In the genomic region with DNA sequence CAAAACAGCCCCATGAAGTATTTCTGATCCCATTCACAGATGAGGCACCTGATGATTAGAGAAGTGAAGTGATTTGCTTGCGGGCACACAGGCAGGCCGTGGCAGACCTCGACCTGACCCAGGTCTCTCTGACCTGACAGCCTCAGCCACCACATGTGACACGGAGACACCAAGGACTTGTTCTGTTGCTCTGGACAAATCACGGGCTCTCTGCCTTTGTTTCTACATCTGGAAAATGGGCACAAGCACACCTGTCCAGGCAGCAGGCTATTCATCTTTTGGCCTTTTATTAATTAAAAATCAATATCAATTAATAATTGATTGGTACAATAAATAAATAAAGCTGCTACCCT, we compare ENCODE assay signal across 9 cellular contexts. TPM values are rescaled to one million over a fixed set of nuclear protein-coding genes. Genes with fewer than 3 reads are reported as not detected.
DNase-seq lines count a peak whose midpoint lies in the region; ATAC-seq, FAIRE-seq and TF ChIP-seq lines count a peak whose summit lies in the region.
"Had no signal": no experiment of that assay in that cellular context is flagged by ENCODE, and none has a peak within 500 bp of the region (broad histone marks: within the 10 kb centered on the region; RNA-seq: fewer than 3 reads in every experiment).

No MANE protein-coding gene starts in this region.

- ATAC-seq in A549 (no peak), GM21381 (IDR thresholded peaks at IDR 0.05; ENCODE audit: unreplicated experiment) (no peak), HG02798 (IDR thresholded peaks at IDR 0.05; ENCODE audit: poor library complexity, unreplicated experiment) (no peak)

- TF ChIP-seq RAD21 in A549 (conservative IDR thresholded peaks at IDR 0.05 in 1 of 2, IDR thresholded peaks at IDR 0.05 in 1 of 2) = no peak

- H3K4me1 ChIP-seq in A549 (peaks cover 71% of the 10 kb centered on the region), adipocyte (ENCODE audit: control insufficient read depth, insufficient read depth, low read length) (peaks cover 68% of the 10 kb centered on the region), mucosa of stomach (ENCODE audit: control insufficient read depth, insufficient read depth, low read length) (peaks cover 75% of the 10 kb centered on the region)

- H3K27me3 ChIP-seq in adipocyte (replicated peaks; ENCODE audit: control insufficient read depth, insufficient read depth, low read length) (no peaks in the 10 kb centered on the region), mucosa of stomach (ENCODE audit: control insufficient read depth, insufficient read depth, low read length) (no peaks in the 10 kb centered on the region)

- peak overlapping the region; percentile 91 to 92 for H3K27ac ChIP-seq in A549

- TF ChIP-seq EP300 in A549 (IDR thresholded peaks at IDR 0.05) = no peak

- no peak for DNase-seq in A549 (ENCODE audit: low read depth in 1 of 2, low spot score in 1 of 2)
- DNase-seq in GM18507 (ENCODE audit: extremely low spot score, insufficient read length, low read depth) = no peak
- no peak for DNase-seq in adipocyte (ENCODE audit: low read depth)
- DNase-seq in HEK293T (ENCODE audit: extremely low spot score) = no peak
- DNase-seq in COLO668 (lab: John Stamatoyannopoulos, UW; ENCODE audit: unreplicated experiment) = no peak
- DNase-seq: stimulated activated CD4-positive, alpha-beta T cell treated with anti-CD3 and anti-CD28 coated beads, Interleukin-1b, Interleukin-23, amount 100 ng/mL, for 48 hours had no signal

- CTCF ChIA-PET in A549 (lab: Yijun Ruan, JAX) (interaction anchor here (0.5 to 39.8 kb wide), 15 partner anchors 12 to 164 kb away, joined by 3 to 640 read pairs (median 5); no protein-coding TSS in a partner anchor), HEK293T (lab: Yijun Ruan, JAX) (interaction anchor here (1.1 kb wide), 1 partner anchor 30 kb away, joined by 3 read pairs; no protein-coding TSS in a partner anchor)

- no peak for FAIRE-seq in A549 (lab: Jason Lieb, UNC)
- FAIRE-seq in GM18507 (lab: Jason Lieb, UNC) = peak; percentile 63

- WGBS in A549 (ENCODE audit: missing lambda C conversion rate) = 39% methylated on average over 5 of the region's 5 CpGs

- no peak for TF ChIP-seq CTCF in A549 (IDR thresholded peaks at IDR 0.05)

- no peak for TF ChIP-seq POLR2A in A549 (IDR thresholded peaks at IDR 0.05; ENCODE audit: low read length)

- POLR2A ChIA-PET in A549 (lab: Yijun Ruan, JAX) = interaction anchor here (1.1 kb wide), 1 partner anchor 53 kb away, joined by 3 read pairs; no protein-coding TSS in a partner anchor
- POLR2A ChIA-PET in HEK293T (lab: Yijun Ruan, JAX) = interaction anchor here (1.2 to 2.2 kb wide), 2 partner anchors 59 kb away, joined by 3 to 4 read pairs; no protein-coding TSS in a partner anchor

- peak overlapping the region; percentile 80 for H3K4me2 ChIP-seq in A549

- H3K9me3 ChIP-seq in A549 (no peaks in the 10 kb centered on the region), adipocyte (ENCODE audit: control insufficient read depth, low read length) (no peaks in the 10 kb centered on the region), mucosa of stomach (ENCODE audit: control insufficient read depth, low read length) (no peaks in the 10 kb centered on the region)

- H3K36me3 ChIP-seq in adipocyte (ENCODE audit: control insufficient read depth, insufficient read depth, low read length, severe bottlenecking) (no peaks in the 10 kb centered on the region), mucosa of stomach (ENCODE audit: control insufficient read depth, insufficient read depth, low read length) (no peaks in the 10 kb centered on the region)

- H3K4me3 ChIP-seq in A549 (peak overlapping the region; percentile 69), adipocyte (ENCODE audit: low read length) (no peak overlapping the region), mucosa of stomach (ENCODE audit: low read length) (no peak overlapping the region)

- H3K9ac ChIP-seq in adipocyte (ENCODE audit: low read length) (peak overlapping the region; percentile 89), mucosa of stomach (ENCODE audit: low read length) (peak overlapping the region; percentile 55)

TF ChIP-seq in A549, 52 proteins besides CTCF, POLR2A, EP300 and RAD21:
- TF ChIP-seq, protein P1, sequence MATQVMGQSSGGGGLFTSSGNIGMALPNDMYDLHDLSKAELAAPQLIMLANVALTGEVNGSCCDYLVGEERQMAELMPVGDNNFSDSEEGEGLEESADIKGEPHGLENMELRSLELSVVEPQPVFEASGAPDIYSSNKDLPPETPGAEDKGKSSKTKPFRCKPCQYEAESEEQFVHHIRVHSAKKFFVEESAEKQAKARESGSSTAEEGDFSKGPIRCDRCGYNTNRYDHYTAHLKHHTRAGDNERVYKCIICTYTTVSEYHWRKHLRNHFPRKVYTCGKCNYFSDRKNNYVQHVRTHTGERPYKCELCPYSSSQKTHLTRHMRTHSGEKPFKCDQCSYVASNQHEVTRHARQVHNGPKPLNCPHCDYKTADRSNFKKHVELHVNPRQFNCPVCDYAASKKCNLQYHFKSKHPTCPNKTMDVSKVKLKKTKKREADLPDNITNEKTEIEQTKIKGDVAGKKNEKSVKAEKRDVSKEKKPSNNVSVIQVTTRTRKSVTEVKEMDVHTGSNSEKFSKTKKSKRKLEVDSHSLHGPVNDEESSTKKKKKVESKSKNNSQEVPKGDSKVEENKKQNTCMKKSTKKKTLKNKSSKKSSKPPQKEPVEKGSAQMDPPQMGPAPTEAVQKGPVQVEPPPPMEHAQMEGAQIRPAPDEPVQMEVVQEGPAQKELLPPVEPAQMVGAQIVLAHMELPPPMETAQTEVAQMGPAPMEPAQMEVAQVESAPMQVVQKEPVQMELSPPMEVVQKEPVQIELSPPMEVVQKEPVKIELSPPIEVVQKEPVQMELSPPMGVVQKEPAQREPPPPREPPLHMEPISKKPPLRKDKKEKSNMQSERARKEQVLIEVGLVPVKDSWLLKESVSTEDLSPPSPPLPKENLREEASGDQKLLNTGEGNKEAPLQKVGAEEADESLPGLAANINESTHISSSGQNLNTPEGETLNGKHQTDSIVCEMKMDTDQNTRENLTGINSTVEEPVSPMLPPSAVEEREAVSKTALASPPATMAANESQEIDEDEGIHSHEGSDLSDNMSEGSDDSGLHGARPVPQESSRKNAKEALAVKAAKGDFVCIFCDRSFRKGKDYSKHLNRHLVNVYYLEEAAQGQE (IDR thresholded peaks at IDR 0.05) = no peak
- peak; percentile 84; the same call in 1 of the 2 replicates for TF ChIP-seq HDAC2 (IDR thresholded peaks at IDR 0.05)
- TF ChIP-seq KDM1A (IDR thresholded peaks at IDR 0.05; ENCODE audit: low read depth) = peak; percentile 72
- no peak for TF ChIP-seq MAFK (IDR thresholded peaks at IDR 0.05; ENCODE audit: partially characterized antibody)
- 0 out of 2 replicates have a peak, but pooled peaks have one; percentile 52 for TF ChIP-seq HOXA7 (CRISPR knock-in tag; IDR thresholded peaks at IDR 0.05)
- no peak for TF ChIP-seq FOSL2 (IDR thresholded peaks at IDR 0.05)
- TF ChIP-seq FOSL2 (CRISPR knock-in tag; IDR thresholded peaks at IDR 0.05) = no peak

TF ChIP-seq in HEK293T, 16 proteins besides CTCF, POLR2A, EP300 and RAD21:
- TF ChIP-seq LEF1 (IDR thresholded peaks at IDR 0.05; ENCODE audit: borderline replicate concordance) (no peak), CTBP1 (IDR thresholded peaks at IDR 0.05; ENCODE audit: borderline replicate concordance) (no peak), SUZ12 (IDR thresholded peaks at IDR 0.05) (no peak)
- TF ChIP-seq, protein P2, sequence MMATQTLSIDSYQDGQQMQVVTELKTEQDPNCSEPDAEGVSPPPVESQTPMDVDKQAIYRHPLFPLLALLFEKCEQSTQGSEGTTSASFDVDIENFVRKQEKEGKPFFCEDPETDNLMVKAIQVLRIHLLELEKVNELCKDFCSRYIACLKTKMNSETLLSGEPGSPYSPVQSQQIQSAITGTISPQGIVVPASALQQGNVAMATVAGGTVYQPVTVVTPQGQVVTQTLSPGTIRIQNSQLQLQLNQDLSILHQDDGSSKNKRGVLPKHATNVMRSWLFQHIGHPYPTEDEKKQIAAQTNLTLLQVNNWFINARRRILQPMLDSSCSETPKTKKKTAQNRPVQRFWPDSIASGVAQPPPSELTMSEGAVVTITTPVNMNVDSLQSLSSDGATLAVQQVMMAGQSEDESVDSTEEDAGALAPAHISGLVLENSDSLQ (IDR thresholded peaks at IDR 0.05) = no peak

RNA-seq across cellular contexts. Expression of a gene that starts 3.4 kb away (rescaled TPM):
- polyA plus RNA-seq in A549 (2011; rRNA removed) (9.1 and 10.9 TPM in 2 replicates), A549 (2017; fragmentation: RNase III; extraction: RNeasy Plus Mini Kit Qiagen cat#74134 plus additional on column Dnase treatment) (30.7 to 53.6 TPM (median 34.5 TPM) in 3 replicates)
- 39.9 and 49.0 TPM in 2 replicates for polyA plus RNA-seq in A549 (2012; cell fraction: cytosol; rRNA removed)
- 142 and 168 TPM in 2 replicates for polyA plus RNA-seq in A549 (2012; cell fraction: nucleus; rRNA removed)
- 12.0 and 13.0 TPM in 2 replicates for polyA minus RNA-seq in A549 (2011; rRNA and poly(A)+ RNA removed)

RNA-seq across cellular contexts. Expression of a gene that starts 51.5 kb away (rescaled TPM):
- polyA plus RNA-seq in A549 (2011; rRNA removed) (0.05 and 0.08 TPM in 2 replicates), A549 (2017; fragmentation: RNase III; extraction: RNeasy Plus Mini Kit Qiagen cat#74134 plus additional on column Dnase treatment) (0.09 to 0.25 TPM (median 0.21 TPM) in 3 replicates)
- polyA plus RNA-seq in A549 (2012; cell fraction: cytosol; rRNA removed) = 0.09 and 0.16 TPM in 2 replicates
- polyA plus RNA-seq in A549 (2012; cell fraction: nucleus; rRNA removed) = 0.40 and 0.54 TPM in 2 replicates
- polyA minus RNA-seq in A549 (2011; rRNA and poly(A)+ RNA removed) = not detected in 2 replicates
